1 cellular context compared by ENCODE assay signal in genomic region chr2:181790716-181791649, GRCh38.
TF ChIP-seq lines count a peak whose summit lies in the region.

No MANE protein-coding gene starts in this region.

TF ChIP-seq in HepG2, 621 proteins besides CTCF, POLR2A, EP300 and RAD21 (continued from another document and continues in another):
- TF ChIP-seq ATF6 (CRISPR knock-in tag; conservative IDR thresholded peaks at IDR 0.05) (no peak), ZNF333 (CRISPR knock-in tag; IDR thresholded peaks at IDR 0.05; ENCODE audit: borderline replicate concordance) (no peak), NPAS2 (CRISPR knock-in tag; IDR thresholded peaks at IDR 0.05; ENCODE audit: borderline replicate concordance) (no peak), HOXA5 (CRISPR knock-in tag; IDR thresholded peaks at IDR 0.05) (no peak), HIVEP1 (CRISPR knock-in tag; IDR thresholded peaks at IDR 0.05) (no peak), KDM2A (CRISPR knock-in tag; IDR thresholded peaks at IDR 0.05; ENCODE audit: borderline replicate concordance, low read depth) (no peak), CREM (IDR thresholded peaks at IDR 0.05) (peak; percentile 80), CREM (CRISPR knock-in tag; IDR thresholded peaks at IDR 0.05) (no peak), SAP130 (CRISPR knock-in tag; IDR thresholded peaks at IDR 0.05; ENCODE audit: low read depth) (peak; percentile 75), ZNF607 (CRISPR knock-in tag; IDR thresholded peaks at IDR 0.05; ENCODE audit: borderline replicate concordance) (no peak), TBL1XR1 (IDR thresholded peaks at IDR 0.05; ENCODE audit: borderline replicate concordance, low read length, partially characterized antibody) (no peak), RNF2 (conservative IDR thresholded peaks at IDR 0.05; ENCODE audit: low read depth) (no peak), IKZF4 (CRISPR knock-in tag; IDR thresholded peaks at IDR 0.05; ENCODE audit: borderline replicate concordance, low read depth, not compliant biosample characterization) (no peak), NFKB2 (CRISPR knock-in tag; IDR thresholded peaks at IDR 0.05; ENCODE audit: borderline replicate concordance) (no peak), EZH2 (conservative IDR thresholded peaks at IDR 0.05; ENCODE audit: low read depth, low read length) (no peak), THAP8 (CRISPR knock-in tag; IDR thresholded peaks at IDR 0.05; ENCODE audit: borderline replicate concordance) (no peak), ZNF30 (CRISPR knock-in tag; IDR thresholded peaks at IDR 0.05) (no peak), ZNF44 (CRISPR knock-in tag; IDR thresholded peaks at IDR 0.05) (no peak), HNRNPLL (IDR thresholded peaks at IDR 0.05; ENCODE audit: low read depth, low read length, poor library complexity, severe bottlenecking) (no peak), KDM5B (CRISPR knock-in tag; IDR thresholded peaks at IDR 0.05; ENCODE audit: borderline replicate concordance) (no peak), ELK4 (CRISPR knock-in tag; IDR thresholded peaks at IDR 0.05; ENCODE audit: borderline replicate concordance) (no peak), IKZF1 (IDR thresholded peaks at IDR 0.05) (no peak), JUND (CRISPR knock-in tag; IDR thresholded peaks at IDR 0.05) (no peak; the same call in 1 of the 2 replicates), ARNTL (CRISPR knock-in tag; IDR thresholded peaks at IDR 0.05) (peak; percentile 81), IRF2 (CRISPR knock-in tag; IDR thresholded peaks at IDR 0.05) (peak; percentile 73), PTBP1 (IDR thresholded peaks at IDR 0.05; ENCODE audit: low read depth, low read length, poor library complexity, severe bottlenecking) (no peak), RFX5 (IDR thresholded peaks at IDR 0.05; ENCODE audit: low read depth, low read length) (no peak), ZNF605 (CRISPR knock-in tag; IDR thresholded peaks at IDR 0.05) (peak; percentile 69), ZNF564 (CRISPR knock-in tag; IDR thresholded peaks at IDR 0.05) (peak; percentile 34; the same call in 1 of the 2 replicates), ZNF207 (IDR thresholded peaks at IDR 0.05; ENCODE audit: borderline replicate concordance) (no peak), GLMP (CRISPR knock-in tag; IDR thresholded peaks at IDR 0.05; ENCODE audit: borderline replicate concordance) (no peak), SMAD3 (CRISPR knock-in tag; IDR thresholded peaks at IDR 0.05) (peak; percentile 59; the same call in 1 of the 2 replicates), ZFP62 (CRISPR knock-in tag; IDR thresholded peaks at IDR 0.05) (no peak), SRSF1 (optimal IDR thresholded peaks at IDR 0.05; ENCODE audit: low read depth, low read length) (no peak), PHF20 (CRISPR knock-in tag; IDR thresholded peaks at IDR 0.05) (0 out of 2 replicates have a peak, but pooled peaks have one; percentile 40), ZNF562 (CRISPR knock-in tag; IDR thresholded peaks at IDR 0.05; ENCODE audit: borderline replicate concordance) (no peak), SNAPC2 (CRISPR knock-in tag; IDR thresholded peaks at IDR 0.05) (peak; percentile 38; the same call in 1 of the 2 replicates), ZNF800 (CRISPR knock-in tag; IDR thresholded peaks at IDR 0.05) (no peak), PLSCR1 (CRISPR knock-in tag; IDR thresholded peaks at IDR 0.05; ENCODE audit: borderline replicate concordance) (no peak), HNF1B (CRISPR knock-in tag; IDR thresholded peaks at IDR 0.05) (peak; percentile 69; the same call in 1 of the 2 replicates), HNRNPUL1 (IDR thresholded peaks at IDR 0.05; ENCODE audit: low read depth, low read length) (no peak), ZHX2 (IDR thresholded peaks at IDR 0.05; ENCODE audit: low read depth) (no peak), ZHX2 (CRISPR knock-in tag; IDR thresholded peaks at IDR 0.05; ENCODE audit: borderline replicate concordance) (no peak), ZNF737 (CRISPR knock-in tag; IDR thresholded peaks at IDR 0.05; ENCODE audit: borderline replicate concordance) (no peak), FOXO4 (CRISPR knock-in tag; conservative IDR thresholded peaks at IDR 0.05) (no peak), GFI1 (CRISPR knock-in tag; IDR thresholded peaks at IDR 0.05; ENCODE audit: borderline replicate concordance) (peak; percentile 72)
